Comparison of ENCODE assay signal across 23 cellular contexts in the genomic region with DNA sequence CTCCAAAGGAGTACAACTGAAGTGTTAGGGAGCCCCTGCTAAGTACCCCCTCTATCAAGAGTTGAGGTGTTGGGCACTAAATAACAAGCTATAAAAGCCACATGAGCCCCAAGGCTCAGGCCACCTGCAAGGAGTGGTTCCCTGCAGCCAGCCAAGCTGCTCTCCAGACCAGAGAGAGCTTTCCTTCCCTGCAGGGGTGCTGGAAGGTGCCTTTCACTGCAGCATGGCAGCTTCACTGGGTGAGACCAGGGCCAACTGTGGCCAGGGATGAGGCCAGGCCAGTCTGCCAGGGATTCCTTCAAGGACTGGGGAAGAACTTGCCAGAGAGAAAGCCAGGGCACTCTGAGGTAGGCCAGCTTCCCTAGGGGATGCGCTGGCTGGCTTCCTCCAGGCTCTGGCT. TPM values are rescaled to one million over a fixed set of nuclear protein-coding genes. Genes with fewer than 3 reads are reported as not detected.
DNase-seq lines count a peak whose midpoint lies in the region; ATAC-seq and TF ChIP-seq lines count a peak whose summit lies in the region.
"Had no signal": no experiment of that assay in that cellular context is flagged by ENCODE, and none has a peak within 500 bp of the region (broad histone marks: within the 10 kb centered on the region; RNA-seq: fewer than 3 reads in every experiment).

No MANE protein-coding gene starts in this region.

- no peak for ATAC-seq in GM21390 (IDR thresholded peaks at IDR 0.05; ENCODE audit: unreplicated experiment)

- no peak overlapping the region for H3K18ac ChIP-seq in trophoblast cell (ENCODE audit: low read length)

- POLR2A ChIA-PET in HEK293 (lab: Yijun Ruan, JAX) = interaction anchor here (0.6 to 1.4 kb wide), 1 partner anchor 15 kb away, joined by 4 to 6 read pairs; the partner anchor contains the start of gene GADD45G

- no peak overlapping the region for H4K8ac ChIP-seq in trophoblast cell (ENCODE audit: low read depth, low read length)

- H3K14ac ChIP-seq in trophoblast cell (ENCODE audit: low read length) = no peak overlapping the region

- H3K4me1 Mint-ChIP-seq in chondrocyte (ENCODE audit: low read depth) = peaks cover 2% of the 10 kb centered on the region
- H3K4me1 Mint-ChIP-seq: B cell had no signal

- no peaks in the 10 kb centered on the region for H3K9me3 ChIP-seq in BLaER1 treated with 17β-estradiol and CSF1 and Interleukin-3, amounts not matched to agents 10 nM and 100 nM (replicated peaks in 1 of 11)
- H3K9me3 ChIP-seq in HEK293 (ENCODE audit: control insufficient read depth, insufficient read depth, low read depth, low read length) (no peaks in the 10 kb centered on the region), trophoblast cell (ENCODE audit: insufficient read depth, low read depth, low read length) (no peaks in the 10 kb centered on the region), uterus (no peaks in the 10 kb centered on the region)
- H3K9me3 ChIP-seq: A549, SJSA1 had no signal

- H2BK12ac ChIP-seq in trophoblast cell (ENCODE audit: low read length) = no peak overlapping the region

- no peak overlapping the region for H2BK120ac ChIP-seq in trophoblast cell (ENCODE audit: insufficient read depth, low read length, poor library complexity)

- WGBS in trophoblast cell (ENCODE audit: extremely low coverage, insufficient coverage, insufficient read length) = no CpG with 5 or more reads among the region's 1 CpG

- no peak overlapping the region for H4K91ac ChIP-seq in trophoblast cell (ENCODE audit: low read depth, low read length)

- no peak overlapping the region for H2BK5ac ChIP-seq in trophoblast cell (ENCODE audit: low read depth, low read length, poor library complexity)

- no peaks in the 10 kb centered on the region; a peak in 1 of 22 replicates for H4K20me1 ChIP-seq in BLaER1 treated with 17β-estradiol and CSF1 and Interleukin-3, amounts not matched to agents 10 nM and 100 nM

- no peak overlapping the region for H3K27ac ChIP-seq in BLaER1 treated with 17β-estradiol and CSF1 and Interleukin-3, amounts not matched to agents 10 nM and 100 nM
- no peak overlapping the region for H3K27ac ChIP-seq in HEK293 (ENCODE audit: extremely low read depth, low read depth, low read length)
- H3K27ac ChIP-seq in trophoblast cell (ENCODE audit: low read depth, low read length) = no peak overlapping the region
- no peak overlapping the region for H3K27ac ChIP-seq in uterus
- H3K27ac ChIP-seq: A549, SJSA1 had no signal

- peaks cover 4% of the 10 kb centered on the region for H3K79me1 ChIP-seq in trophoblast cell (ENCODE audit: low read length)

- TF ChIP-seq CTCF in HEK293 (tag by site-specific recombination; IDR thresholded peaks at IDR 0.05) (no peak), chondrocyte (IDR thresholded peaks at IDR 0.05) (no peak), uterus (IDR thresholded peaks at IDR 0.05) (no peak)

- no peak overlapping the region for H2AFZ ChIP-seq in trophoblast cell (ENCODE audit: insufficient read depth, low read length, poor library complexity)

- H3K4me3 Mint-ChIP-seq in chondrocyte (ENCODE audit: unreplicated experiment) = no peak overlapping the region
- H3K4me3 Mint-ChIP-seq: B cell; CD4-positive, alpha-beta T cell; IgD-negative memory B cell had no signal

- peak; percentile 47 for DNase-seq in chondrocyte (ENCODE audit: low spot score)
- no peak for DNase-seq in trophoblast cell
- DNase-seq in kidney tubule cell (ENCODE audit: low spot score) = no peak
- DNase-seq in uterus = no peak
- DNase-seq in DMS153 treated with DMSO at 0.1 percent for 48 hours (lab: John Stamatoyannopoulos, UW; ENCODE audit: unreplicated experiment) = no peak
- DNase-seq: CD4-positive, alpha-beta T cell; COR-L47; Karpas-422; NCI-H1417 treated with DMSO at 0.1 percent for 48 hours; NCI-H187; NCI-H2107; NCI-H2227 treated with DMSO at 0.1 percent for 48 hours; NCI-H510A; NCI-H774; OCI-M1 had no signal

- peaks cover 13 to 62% (median 40%) of the 10 kb centered on the region in 10 experiments; a peak in 19 of 20 replicates for H3K4me1 ChIP-seq in BLaER1 treated with 17β-estradiol and CSF1 and Interleukin-3, amounts not matched to agents 10 nM and 100 nM
- no peaks in the 10 kb centered on the region for H3K4me1 ChIP-seq in HEK293 (ENCODE audit: control insufficient read depth, insufficient read depth, low read length)
- peaks cover 5 to 10% of the 10 kb centered on the region in 2 experiments for H3K4me1 ChIP-seq in trophoblast cell (ENCODE audit: control insufficient read depth in 1 of 2, insufficient read depth in 2 of 2, low read length in 2 of 2)
- no peaks in the 10 kb centered on the region for H3K4me1 ChIP-seq in uterus
- H3K4me1 ChIP-seq: A549, SJSA1 had no signal

- no peak overlapping the region for H3K27ac Mint-ChIP-seq in chondrocyte (ENCODE audit: unreplicated experiment)
- H3K27ac Mint-ChIP-seq: B cell; CD4-positive, alpha-beta T cell had no signal

- no peak overlapping the region for H4K12ac ChIP-seq in trophoblast cell (ENCODE audit: low read depth, low read length)

- no peak overlapping the region for H3K9ac ChIP-seq in BLaER1 treated with 17β-estradiol and CSF1 and Interleukin-3, amounts not matched to agents 10 nM and 100 nM
- H3K9ac ChIP-seq in trophoblast cell (ENCODE audit: low read length) = no peak overlapping the region

- no peaks in the 10 kb centered on the region for H3K36me3 ChIP-seq in BLaER1 treated with 17β-estradiol and CSF1 and Interleukin-3, amounts not matched to agents 10 nM and 100 nM
- H3K36me3 ChIP-seq in HEK293 (ENCODE audit: control insufficient read depth in 2 of 2, insufficient read depth in 1 of 2, low read length in 2 of 2) = no peaks in the 10 kb centered on the region
- no peaks in the 10 kb centered on the region for H3K36me3 ChIP-seq in trophoblast cell (ENCODE audit: control insufficient read depth in 1 of 2, insufficient read depth in 2 of 2, low read length in 2 of 2)
- no peaks in the 10 kb centered on the region for H3K36me3 ChIP-seq in uterus
- H3K36me3 ChIP-seq: SJSA1 had no signal

- H3K4ac ChIP-seq in trophoblast cell (ENCODE audit: low read depth, low read length) = no peak overlapping the region

- H3K27me3 Mint-ChIP-seq in chondrocyte (ENCODE audit: low read depth) = peaks cover 3% of the 10 kb centered on the region
- H3K27me3 Mint-ChIP-seq: B cell; CD4-positive, alpha-beta T cell had no signal

- no peak overlapping the region for H3K4me3 ChIP-seq in BLaER1 treated with 17β-estradiol and CSF1 and Interleukin-3, amounts not matched to agents 10 nM and 100 nM
- H3K4me3 ChIP-seq in HEK293 (ENCODE audit: low read depth, low read length) = no peak overlapping the region
- no peak overlapping the region for H3K4me3 ChIP-seq in trophoblast cell (ENCODE audit: low read depth, low read length)
- H3K4me3 ChIP-seq in uterus = no peak overlapping the region
- H3K4me3 ChIP-seq: A549, SJSA1 had no signal

- no peak overlapping the region for H3K23ac ChIP-seq in trophoblast cell (ENCODE audit: low read length)

- H3K9me3 Mint-ChIP-seq in chondrocyte (ENCODE audit: low read depth) = no peaks in the 10 kb centered on the region
- H3K9me3 Mint-ChIP-seq: CD4-positive, alpha-beta T cell had no signal

- H2AK5ac ChIP-seq in trophoblast cell (ENCODE audit: low read length) = peak overlapping the region; percentile 13

- no peaks in the 10 kb centered on the region for H3K36me3 Mint-ChIP-seq in chondrocyte (ENCODE audit: low read depth)

- no peak for TF ChIP-seq POLR2A in uterus (IDR thresholded peaks at IDR 0.05)

- H3K79me2 ChIP-seq in trophoblast cell (ENCODE audit: control insufficient read depth, insufficient read depth, low read length, poor library complexity) = no peaks in the 10 kb centered on the region

- intact Hi-C loops in uterus (cut with DNase I; ENCODE audit: low total_unique reads) = no loop called here

- CTCF ChIA-PET in HEK293 (lab: Yijun Ruan, JAX) = interaction anchor here (2.0 kb wide), 1 partner anchor 11 kb away, joined by 8 read pairs; no protein-coding TSS in a partner anchor

- peaks cover 0 to 15% (median 14%) of the 10 kb centered on the region in 11 experiments; a peak in 14 of 22 replicates for H3K27me3 ChIP-seq in BLaER1 treated with 17β-estradiol and CSF1 and Interleukin-3, amounts not matched to agents 10 nM and 100 nM
- H3K27me3 ChIP-seq in trophoblast cell (ENCODE audit: insufficient read depth, low read length) (no peaks in the 10 kb centered on the region), uterus (no peaks in the 10 kb centered on the region)
- H3K27me3 ChIP-seq: SJSA1 had no signal

- H3K4me2 ChIP-seq in BLaER1 treated with 17β-estradiol and CSF1 and Interleukin-3, amounts not matched to agents 10 nM and 100 nM = peak overlapping the region in 6 of 11 experiments; percentile 4 to 55 (median 44); a peak in 11 of 22 replicates
- no peak overlapping the region for H3K4me2 ChIP-seq in trophoblast cell (ENCODE audit: low read length)
- H3K4me2 ChIP-seq: A549 had no signal

TF ChIP-seq in HEK293, 187 proteins besides CTCF, POLR2A, EP300 and RAD21:
- TF ChIP-seq ZIC2 (tag by site-specific recombination; IDR thresholded peaks at IDR 0.05) (peak; percentile 75), ZNF184 (tag by site-specific recombination; IDR thresholded peaks at IDR 0.05) (no peak), TCF7L2 (IDR thresholded peaks at IDR 0.05; ENCODE audit: borderline replicate concordance, low read depth, low read length) (no peak), ZNF239 (tag by site-specific recombination; IDR thresholded peaks at IDR 0.05) (no peak)

RNA-seq across cellular contexts. Expression of gene GADD45G, which starts 14.9 kb away (rescaled TPM):
- 1.5 to 4.6 TPM (median 3.2 TPM) in 3 replicates for total RNA-seq in chondrocyte
- polyA plus RNA-seq in trophoblast cell (2013) = 140 and 155 TPM in 2 replicates
- 10 to 100 TPM in 3 of 4 donors, under 1 TPM in 1; 0.88 to 91.2 (median 15.3) TPM for total RNA-seq in uterus
- total RNA-seq: MCF 10A, SJSA1 had no signal
